In the genomic region with DNA sequence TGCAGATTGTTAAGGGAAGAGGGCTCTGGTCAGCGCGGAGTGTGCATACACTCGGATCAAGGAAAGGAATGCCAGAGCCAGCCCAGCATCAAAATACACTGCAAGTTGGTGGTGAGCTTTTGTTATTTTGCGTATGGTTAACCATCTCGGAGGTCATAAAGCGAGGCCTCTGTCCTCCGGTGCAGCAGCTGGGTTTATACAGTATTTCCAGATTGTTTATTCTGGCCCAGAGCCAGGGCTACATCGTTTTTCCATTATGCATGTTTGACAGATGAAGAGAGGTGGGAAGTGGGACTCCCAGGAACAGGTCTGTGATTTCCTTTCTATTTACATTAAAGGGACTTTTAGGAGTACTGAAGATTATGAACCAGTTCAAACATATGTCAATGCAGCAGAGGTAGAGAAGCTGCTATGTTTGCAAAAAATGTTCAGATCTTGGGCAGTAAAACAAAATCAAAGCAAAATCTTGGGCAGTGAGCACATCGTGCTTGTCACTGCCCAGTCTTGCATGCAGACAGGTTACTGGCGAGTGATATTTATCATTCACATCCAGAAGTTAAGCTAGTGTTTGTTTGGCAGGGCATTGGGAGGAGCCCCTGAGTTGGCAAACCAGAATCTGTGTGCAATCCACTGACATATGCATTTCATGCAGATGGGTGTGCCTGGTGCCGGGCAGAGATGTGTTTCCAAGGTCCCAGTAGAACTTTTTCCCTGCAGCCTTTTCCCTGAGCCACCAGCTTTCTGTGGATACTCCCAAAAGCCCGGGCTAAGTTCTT, we compare ENCODE assay signal across 9 cellular contexts.
A peak's percentile ranks its signal among the peaks of the same experiment; 100 is the strongest.
DNase-seq lines count a peak whose midpoint lies in the region; ATAC-seq and TF ChIP-seq lines count a peak whose summit lies in the region.
"Had no signal": no experiment of that assay in that cellular context is flagged by ENCODE, and none has a peak within 500 bp of the region (broad histone marks: within the 10 kb centered on the region; RNA-seq: fewer than 3 reads in every experiment).

No MANE protein-coding gene starts in this region.

- H3K27ac ChIP-seq in AG04450 (ENCODE audit: low read depth, low read length) (peak overlapping the region; percentile 63), RWPE2 (ENCODE audit: poor library complexity, severe bottlenecking) (peak overlapping the region; percentile 26), testis (no peak overlapping the region)
- H3K27ac ChIP-seq: gastrocnemius medialis had no signal

- H3K27me3 ChIP-seq in AG04450 (ENCODE audit: control insufficient read depth, insufficient read depth, low read length) (no peaks in the 10 kb centered on the region), RWPE2 (ENCODE audit: insufficient read depth, poor library complexity, severe bottlenecking) (no peaks in the 10 kb centered on the region), testis (no peaks in the 10 kb centered on the region)
- H3K27me3 ChIP-seq: gastrocnemius medialis had no signal

- WGBS in testis, 2 donors, result 68 to 70% methylated on average over 12 of the region's 12 CpGs

- H3K4me3 ChIP-seq in AG04450 (ENCODE audit: low read depth, low read length) (no peak overlapping the region), RWPE2 (ENCODE audit: severe bottlenecking) (no peak overlapping the region), fibroblast of the aortic adventitia (ENCODE audit: low read depth, low read length) (no peak overlapping the region), testis (no peak overlapping the region)
- H3K4me3 ChIP-seq: gastrocnemius medialis had no signal

- ATAC-seq in RWPE2 (ENCODE audit: low read depth), result peak; percentile 82
- no peak for ATAC-seq in HG03457 (IDR thresholded peaks at IDR 0.05; ENCODE audit: unreplicated experiment)
- ATAC-seq: gastrocnemius medialis had no signal

- H3K4me1 ChIP-seq in RWPE2 (ENCODE audit: insufficient read depth, poor library complexity, severe bottlenecking) (peaks cover 13% of the 10 kb centered on the region), testis (no peaks in the 10 kb centered on the region)
- H3K4me1 ChIP-seq: gastrocnemius medialis had no signal

- intact Hi-C loops in testis (cut with DNase I; ENCODE audit: low total_unique reads), result no loop called here

- H3K9me3 ChIP-seq in AG04450 (ENCODE audit: control insufficient read depth, insufficient read depth, low read length) (no peaks in the 10 kb centered on the region), RWPE2 (ENCODE audit: severe bottlenecking) (no peaks in the 10 kb centered on the region), testis (no peaks in the 10 kb centered on the region)
- H3K9me3 ChIP-seq: gastrocnemius medialis had no signal

- no peak for TF ChIP-seq POLR2A in testis (IDR thresholded peaks at IDR 0.05)

- TF ChIP-seq CTCF in AG04450 (IDR thresholded peaks at IDR 0.05; ENCODE audit: low read depth, low read length) (no peak), RWPE2 (IDR thresholded peaks at IDR 0.05; ENCODE audit: poor library complexity, severe bottlenecking) (no peak), fibroblast of the aortic adventitia (IDR thresholded peaks at IDR 0.05; ENCODE audit: insufficient read depth, low read length) (no peak), testis (IDR thresholded peaks at IDR 0.05) (no peak)

- DNase-seq in AG04450 (ENCODE audit: low read depth, low spot score), result peak; percentile 67
- peak; percentile 23 for DNase-seq in HuH-7 (ENCODE audit: low spot score)
- DNase-seq in RWPE2 (ENCODE audit: low spot score), result no peak
- DNase-seq in fibroblast of the aortic adventitia (ENCODE audit: low read depth), result peak; percentile 39
- DNase-seq in 8988T, result no peak
- DNase-seq in testis, result no peak
- no peak for DNase-seq in NOMO-1 treated with DMSO at 0.1 percent for 48 hours (lab: John Stamatoyannopoulos, UW; ENCODE audit: unreplicated experiment)
- DNase-seq: gastrocnemius medialis had no signal

- POLR2A ChIA-PET in AG04450 (lab: Yijun Ruan, JAX), result interaction anchor here (0.8 to 2.7 kb wide), 4 partner anchors 15 to 30 kb away, joined by 3 to 11 read pairs (median 6); no protein-coding TSS in a partner anchor

- CTCF ChIA-PET in AG04450 (lab: Charles Lee), result interaction anchor here (0.5 to 1.2 kb wide), 2 partner anchors 371 to 504 kb away, joined by 3 to 4 read pairs; no protein-coding TSS in a partner anchor

- H3K36me3 ChIP-seq in RWPE2 (ENCODE audit: low read depth) (no peaks in the 10 kb centered on the region), testis (ENCODE audit: low read depth, missing control alignments) (no peaks in the 10 kb centered on the region)
- H3K36me3 ChIP-seq: gastrocnemius medialis had no signal

Comparison
In these comparisons a context has a peak if more than half of its experiments do, and no peak if none do; other contexts are left out.
1. DNase-seq: peak in AG04450 (single experiment), HuH-7 (single experiment) and fibroblast of the aortic adventitia (single experiment); none in RWPE2 (single experiment), 8988T (single experiment), testis (single experiment) and NOMO-1 treated with DMSO at 0.1 percent for 48 hours (single experiment).
2. H3K27ac ChIP-seq: peak in AG04450 (single experiment) and RWPE2 (single experiment); none in testis (0 of 2).